7 cellular contexts compared by ENCODE assay signal in genomic region chr1:37965301-37965700, GRCh38.
"Had no signal": no experiment of that assay in that cellular context is flagged by ENCODE, and none has a peak within 500 bp of the region (broad histone marks: within the 10 kb centered on the region; RNA-seq: fewer than 3 reads in every experiment).

No MANE protein-coding gene starts in this region.

- H3K4me1 ChIP-seq: HAP-1 had no signal

- H3K9me3 ChIP-seq: HAP-1 had no signal

- H3K4me3 ChIP-seq: GM23248, HAP-1 had no signal

- DNase-seq: GM23248, GOT3, H7, HFFc6, IMR-90 had no signal

- H3K9me3 Mint-ChIP-seq: HFFc6 had no signal

- H3K27ac ChIP-seq: GM23248 had no signal

- H3K27ac Mint-ChIP-seq: HFFc6 had no signal

- H3K4me3 Mint-ChIP-seq: HFFc6 had no signal

- ATAC-seq: HCT116 had no signal
